In genomic region chr15:29425864-29426263, GRCh38 we compare ENCODE assay signal across 27 cellular contexts.
"Had no signal": no experiment of that assay in that cellular context is flagged by ENCODE, and none has a peak within 500 bp of the region (broad histone marks: within the 10 kb centered on the region; RNA-seq: fewer than 3 reads in every experiment).

No MANE protein-coding gene starts in this region.

- ATAC-seq: activated CD4-positive, alpha-beta T cell treated with anti-CD3 and anti-CD28 coated beads for 36 hours; activated naive CD4-positive, alpha-beta T cell treated with anti-CD3 and anti-CD28 coated beads, Interleukin-2, amount 50 U/mL, for 72 hours; activated T-cell treated with anti-CD3 and anti-CD28 coated beads, Interleukin-2, amount 50 U/mL, for 72 hours; esophagus mucosa; gastrocnemius medialis; heart left ventricle had no signal

- H3K36me3 ChIP-seq: ascending aorta, breast epithelium, cardiac muscle cell, colonic mucosa, gastrocnemius medialis, heart left ventricle had no signal

- H3K27me3 Mint-ChIP-seq: activated CD4-positive, alpha-beta memory T cell treated with anti-CD3 and anti-CD28 coated beads, Interleukin-2, amount 10 ng/mL, durations not matched to agents 7 days and 5 days; activated CD4-positive, alpha-beta T cell treated with anti-CD3 and anti-CD28 coated beads, Interleukin-2, amount 10 ng/mL, durations not matched to agents 24 days and 14 days; activated naive CD8-positive, alpha-beta T cell treated with anti-CD3 and anti-CD28 coated beads, Interleukin-2, amount 10 ng/mL, durations not matched to agents 7 days and 5 days had no signal

- H3K27me3 ChIP-seq: ascending aorta, breast epithelium, cardiac muscle cell, colonic mucosa, gastrocnemius medialis, heart left ventricle had no signal

- H3K27ac ChIP-seq: ascending aorta, breast epithelium, cardiac muscle cell, colonic mucosa, gastrocnemius medialis, heart left ventricle, VCaP had no signal

- H3K4me1 Mint-ChIP-seq: activated B cell treated with CpG ODN at 0.5 μM for 24 hours; activated CD4-positive, alpha-beta memory T cell treated with anti-CD3 and anti-CD28 coated beads, Interleukin-2, amount 10 ng/mL, durations not matched to agents 7 days and 5 days; activated CD4-positive, alpha-beta T cell treated with anti-CD3 and anti-CD28 coated beads for 36 hours; activated CD4-positive, alpha-beta T cell treated with anti-CD3 and anti-CD28 coated beads, Interleukin-2, amount 10 ng/mL, durations not matched to agents 24 days and 14 days; activated naive CD4-positive, alpha-beta T cell treated with anti-CD3 and anti-CD28 coated beads, Interleukin-2, amount 10 ng/mL, durations not matched to agents 7 days and 5 days; activated naive CD8-positive, alpha-beta T cell treated with anti-CD3 and anti-CD28 coated beads, Interleukin-2, amount 10 ng/mL, durations not matched to agents 7 days and 5 days had no signal

- H3K9me3 ChIP-seq: ascending aorta, breast epithelium, colonic mucosa, gastrocnemius medialis had no signal

- H3K4me1 ChIP-seq: ascending aorta, breast epithelium, colonic mucosa, gastrocnemius medialis, heart left ventricle had no signal

- DNase-seq: activated B cell treated with CpG ODN at 0.5 μM for 24 hours; activated CD4-positive, alpha-beta memory T cell treated with anti-CD3 and anti-CD28 coated beads, Interleukin-2, amount 10 ng/mL, durations not matched to agents 7 days and 5 days; activated CD4-positive, alpha-beta T cell treated with anti-CD3 and anti-CD28 coated beads for 36 hours; activated CD4-positive, alpha-beta T cell treated with anti-CD3 and anti-CD28 coated beads, Interleukin-2, amount 10 ng/mL, durations not matched to agents 24 days and 14 days; activated CD4-positive, CD25-positive, alpha-beta regulatory T cell treated with anti-CD3 and anti-CD28 coated beads, Interleukin-2, amount 50 U/mL, for 72 hours; activated CD8-positive, alpha-beta memory T cell treated with anti-CD3 and anti-CD28 coated beads, Interleukin-2, amount 50 U/mL, for 48 hours; activated gamma-delta T cell; activated naive CD4-positive, alpha-beta T cell; activated naive CD4-positive, alpha-beta T cell treated with anti-CD3 and anti-CD28 coated beads, Interleukin-2, amount 10 ng/mL, durations not matched to agents 7 days and 5 days; activated naive CD8-positive, alpha-beta T cell treated with anti-CD3 and anti-CD28 coated beads, Interleukin-2, amount 10 ng/mL, durations not matched to agents 7 days and 5 days; activated T-cell treated with anti-CD3 and anti-CD28 coated beads for 4 hours; activated T-cell treated with anti-CD3 and anti-CD28 coated beads, Interleukin-2, amount 50 U/mL, for 24 hours; activated T-cell treated with anti-CD3 and anti-CD28 coated beads, Interleukin-2, amount 50 U/mL, for 72 hours; colonic mucosa; effector CD8-positive, alpha-beta T cell; foreskin fibroblast; gastrocnemius medialis; glutamatergic neuron; heart left ventricle; T-helper 2 cell had no signal

- H3K4me3 ChIP-seq: ascending aorta, breast epithelium, cardiac muscle cell, colonic mucosa, gastrocnemius medialis, heart left ventricle had no signal

- H3K27ac Mint-ChIP-seq: activated B cell treated with CpG ODN at 0.5 μM for 24 hours; activated CD4-positive, alpha-beta memory T cell treated with anti-CD3 and anti-CD28 coated beads, Interleukin-2, amount 10 ng/mL, durations not matched to agents 7 days and 5 days; activated CD4-positive, alpha-beta T cell treated with anti-CD3 and anti-CD28 coated beads for 36 hours; activated CD4-positive, alpha-beta T cell treated with anti-CD3 and anti-CD28 coated beads, Interleukin-2, amount 10 ng/mL, durations not matched to agents 24 days and 14 days; activated naive CD4-positive, alpha-beta T cell treated with anti-CD3 and anti-CD28 coated beads, Interleukin-2, amount 10 ng/mL, durations not matched to agents 7 days and 5 days; activated naive CD4-positive, alpha-beta T cell treated with anti-CD3 and anti-CD28 coated beads, Interleukin-2, amount 50 U/mL, for 72 hours; activated naive CD8-positive, alpha-beta T cell treated with anti-CD3 and anti-CD28 coated beads, Interleukin-2, amount 10 ng/mL, durations not matched to agents 7 days and 5 days; activated T-cell treated with anti-CD3 and anti-CD28 coated beads, Interleukin-2, amount 50 U/mL, for 24 hours; activated T-cell treated with anti-CD3 and anti-CD28 coated beads, Interleukin-2, amount 50 U/mL, for 72 hours; brain had no signal

- H3K4me3 Mint-ChIP-seq: activated B cell treated with CpG ODN at 0.5 μM for 24 hours; activated CD4-positive, alpha-beta memory T cell treated with anti-CD3 and anti-CD28 coated beads, Interleukin-2, amount 10 ng/mL, durations not matched to agents 7 days and 5 days; activated CD4-positive, alpha-beta T cell treated with anti-CD3 and anti-CD28 coated beads for 36 hours; activated CD4-positive, alpha-beta T cell treated with anti-CD3 and anti-CD28 coated beads, Interleukin-2, amount 10 ng/mL, durations not matched to agents 24 days and 14 days; activated naive CD4-positive, alpha-beta T cell treated with anti-CD3 and anti-CD28 coated beads, Interleukin-2, amount 10 ng/mL, durations not matched to agents 7 days and 5 days; activated naive CD8-positive, alpha-beta T cell treated with anti-CD3 and anti-CD28 coated beads, Interleukin-2, amount 10 ng/mL, durations not matched to agents 7 days and 5 days; activated T-cell treated with anti-CD3 and anti-CD28 coated beads, Interleukin-2, amount 50 U/mL, for 24 hours; activated T-cell treated with anti-CD3 and anti-CD28 coated beads, Interleukin-2, amount 50 U/mL, for 72 hours; brain had no signal

- H3K36me3 Mint-ChIP-seq: activated naive CD4-positive, alpha-beta T cell treated with anti-CD3 and anti-CD28 coated beads, Interleukin-2, amount 10 ng/mL, durations not matched to agents 7 days and 5 days; activated naive CD4-positive, alpha-beta T cell treated with anti-CD3 and anti-CD28 coated beads, Interleukin-2, amount 50 U/mL, for 72 hours; activated naive CD8-positive, alpha-beta T cell treated with anti-CD3 and anti-CD28 coated beads, Interleukin-2, amount 10 ng/mL, durations not matched to agents 7 days and 5 days; brain had no signal

- H3K9me3 Mint-ChIP-seq: activated CD4-positive, alpha-beta memory T cell treated with anti-CD3 and anti-CD28 coated beads, Interleukin-2, amount 10 ng/mL, durations not matched to agents 7 days and 5 days; activated CD4-positive, alpha-beta T cell treated with anti-CD3 and anti-CD28 coated beads, Interleukin-2, amount 10 ng/mL, durations not matched to agents 24 days and 14 days; activated naive CD8-positive, alpha-beta T cell treated with anti-CD3 and anti-CD28 coated beads, Interleukin-2, amount 10 ng/mL, durations not matched to agents 7 days and 5 days; activated T-cell treated with anti-CD3 and anti-CD28 coated beads, Interleukin-2, amount 50 U/mL, for 24 hours had no signal
